Comparison of ENCODE assay signal across 22 cellular contexts in genomic region chr5:86613459-86613858, GRCh38.
"Had no signal": no experiment of that assay in that cellular context is flagged by ENCODE, and none has a peak within 500 bp of the region (broad histone marks: within the 10 kb centered on the region; RNA-seq: fewer than 3 reads in every experiment).

No MANE protein-coding gene starts in this region.

- H3K27me3 ChIP-seq: right atrium auricular region had no signal

- H3K9me3 ChIP-seq: esophagus squamous epithelium, prostate gland, right atrium auricular region, thoracic aorta had no signal

- H3K4me3 ChIP-seq: esophagus squamous epithelium, left ventricle myocardium inferior, prostate gland, right atrium auricular region, thoracic aorta had no signal

- H3K36me3 ChIP-seq: esophagus squamous epithelium, left ventricle myocardium inferior, prostate gland, right atrium auricular region, thoracic aorta had no signal

- DNase-seq: activated CD4-positive, alpha-beta memory T cell treated with anti-CD3 and anti-CD28 coated beads, Interleukin-2, amount 10 ng/mL, durations not matched to agents 7 days and 5 days; activated CD4-positive, alpha-beta T cell treated with anti-CD3 and anti-CD28 coated beads, Interleukin-2, amount 10 ng/mL, durations not matched to agents 24 days and 14 days; activated effector memory CD4-positive, alpha-beta T cell treated with Interleukin-2 at 50 U/mL for 16 hours; activated naive CD4-positive, alpha-beta T cell treated with anti-CD3 and anti-CD28 coated beads for 36 hours; activated T-cell treated with anti-CD3 and anti-CD28 coated beads, Interleukin-2, amount 50 U/mL, for 72 hours; aorta; central memory CD4-positive, alpha-beta T cell; esophagus squamous epithelium; immature natural killer cell; kidney glomerular epithelial cell; left ventricle myocardium inferior; mammary epithelial cell; midbrain; natural killer cell; stimulated activated CD4-positive, alpha-beta T cell treated with anti-CD3 and anti-CD28 coated beads, Interleukin-4, amount 100 ng/mL, for 24 hours; stimulated activated naive CD4-positive, alpha-beta T cell treated with Interleukin-2 at 50 U/mL for 16 hours; T-cell had no signal

- ATAC-seq: activated CD4-positive, CD25-positive, alpha-beta regulatory T cell treated with anti-CD3 and anti-CD28 coated beads, Interleukin-2, amount 50 U/mL, for 24 hours; activated T-cell treated with anti-CD3 and anti-CD28 coated beads, Interleukin-2, amount 50 U/mL, for 72 hours; natural killer cell; T-cell had no signal

- H3K27ac ChIP-seq: esophagus squamous epithelium, left ventricle myocardium inferior, prostate gland, right atrium auricular region, thoracic aorta, VCaP had no signal

- H3K4me1 ChIP-seq: prostate gland had no signal
